In genomic region chr5:96819806-96820205, GRCh38 we compare ENCODE assay signal across 19 cellular contexts. TPM values are rescaled to one million over a fixed set of nuclear protein-coding genes. Genes with fewer than 3 reads are reported as not detected.
DNase-seq lines count a peak whose midpoint lies in the region; ATAC-seq and TF ChIP-seq lines count a peak whose summit lies in the region.
"Had no signal": no experiment of that assay in that cellular context is flagged by ENCODE, and none has a peak within 500 bp of the region (broad histone marks: within the 10 kb centered on the region; RNA-seq: fewer than 3 reads in every experiment).

No MANE protein-coding gene starts in this region.

- H3K27me3 Mint-ChIP-seq in T-helper 17 cell: no peaks in the 10 kb centered on the region
- no peaks in the 10 kb centered on the region for H3K27me3 Mint-ChIP-seq in naive thymus-derived CD8-positive, alpha-beta T cell
- no peaks in the 10 kb centered on the region for H3K27me3 Mint-ChIP-seq in stimulated activated memory B cell treated with anti-CD40 and anti-IgM and Interleukin-4, amounts not matched to agents 10 μg/mL and 1 μg/mL and 100 μg/mL, for 72 hours
- H3K27me3 Mint-ChIP-seq: CD4-positive, CD25-positive, alpha-beta regulatory T cell; CD8-positive, alpha-beta memory T cell had no signal

- ATAC-seq in T-helper 17 cell: no peak
- ATAC-seq in naive thymus-derived CD8-positive, alpha-beta T cell: no peak
- no peak for ATAC-seq in stimulated activated memory B cell treated with anti-CD40 and anti-IgM and Interleukin-4, amounts not matched to agents 10 μg/mL and 1 μg/mL and 100 μg/mL, for 72 hours
- ATAC-seq: GM12878, GM23338 had no signal

- no peaks in the 10 kb centered on the region for H3K27me3 ChIP-seq in A673 (replicated peaks; ENCODE audit: insufficient read depth, low read depth, low read length, poor library complexity)
- H3K27me3 ChIP-seq: BLaER1 had no signal

- POLR2A ChIA-PET in naive thymus-derived CD8-positive, alpha-beta T cell (lab: Charles Lee): interaction anchor here (7.9 kb wide), 1 partner anchor 13 kb away, joined by 221 read pairs; the partner anchor contains the start of gene ERAP1
- POLR2A ChIA-PET in A673 (lab: Charles Lee; ENCODE audit: low non-redundant PET): no interaction called here

- H3K36me3 Mint-ChIP-seq in T-helper 17 cell (ENCODE audit: low read depth): no peaks in the 10 kb centered on the region
- H3K36me3 Mint-ChIP-seq in naive thymus-derived CD8-positive, alpha-beta T cell: no peaks in the 10 kb centered on the region
- no peaks in the 10 kb centered on the region for H3K36me3 Mint-ChIP-seq in stimulated activated memory B cell treated with anti-CD40 and anti-IgM and Interleukin-4, amounts not matched to agents 10 μg/mL and 1 μg/mL and 100 μg/mL, for 72 hours
- H3K36me3 Mint-ChIP-seq: CD4-positive, CD25-positive, alpha-beta regulatory T cell; CD8-positive, alpha-beta memory T cell had no signal

- H3K4me1 ChIP-seq in A673 (ENCODE audit: insufficient read depth, low read length, poor library complexity, severe bottlenecking): peaks cover 32% of the 10 kb centered on the region
- H3K4me1 ChIP-seq: HAP-1 had no signal

- H3K27ac Mint-ChIP-seq in T-helper 17 cell: peak overlapping the region; percentile 47
- peak overlapping the region in 6 of 10 donors; percentile 21 to 82 (median 61) for H3K27ac Mint-ChIP-seq in naive thymus-derived CD8-positive, alpha-beta T cell
- H3K27ac Mint-ChIP-seq in stimulated activated memory B cell treated with anti-CD40 and anti-IgM and Interleukin-4, amounts not matched to agents 10 μg/mL and 1 μg/mL and 100 μg/mL, for 72 hours: no peak overlapping the region
- H3K27ac Mint-ChIP-seq: B cell, GM23338, HFFc6 had no signal

- TF ChIP-seq CTCF in A673 (conservative IDR thresholded peaks at IDR 0.05; ENCODE audit: low read depth, low read length): no peak

- CTCF ChIA-PET in A673 (lab: Charles Lee): no interaction called here

- H3K9me3 Mint-ChIP-seq in naive thymus-derived CD8-positive, alpha-beta T cell: no peaks in the 10 kb centered on the region
- H3K9me3 Mint-ChIP-seq in stimulated activated memory B cell treated with anti-CD40 and anti-IgM and Interleukin-4, amounts not matched to agents 10 μg/mL and 1 μg/mL and 100 μg/mL, for 72 hours: no peaks in the 10 kb centered on the region
- H3K9me3 Mint-ChIP-seq: CD4-positive, CD25-positive, alpha-beta regulatory T cell; CD8-positive, alpha-beta memory T cell; GM23338; HFFc6 had no signal

- no peak overlapping the region for H3K4me3 ChIP-seq in A673 (ENCODE audit: low read depth, low read length, poor library complexity, severe bottlenecking)
- H3K4me3 ChIP-seq: BLaER1, GM12878, GM23338, HAP-1 had no signal

- DNase-seq in T-helper 17 cell: no peak
- DNase-seq in naive thymus-derived CD8-positive, alpha-beta T cell: no peak
- DNase-seq in A673 (ENCODE audit: low spot score): no peak
- DNase-seq in stimulated activated CD4-positive, alpha-beta T cell treated with anti-CD3 and anti-CD28 coated beads, Interleukin-2, amount 100 ng/mL, for 48 hours: no peak
- DNase-seq: CD4-positive, CD25-positive, alpha-beta regulatory T cell; CD8-positive, alpha-beta memory T cell; DMS 273 treated with DMSO at 0.1 percent for 48 hours; DMS79; EL; GDM1; HFFc6 had no signal

- intact Hi-C loops in A673 (cut with micrococcal nuclease; ENCODE audit: unreplicated experiment): no loop called here

- BruUV-seq in A673 (replicated peaks; lab: Mats Ljungman, UMichigan): no TSS peak

- H3K27ac ChIP-seq in KOPT-K1 (ENCODE audit: low read depth, low read length, poor library complexity, severe bottlenecking): peak overlapping the region; percentile 47
- H3K27ac ChIP-seq in A673 (ENCODE audit: low read depth, low read length, poor library complexity, severe bottlenecking): no peak overlapping the region
- H3K27ac ChIP-seq: BLaER1, C4-2B had no signal

- no peaks in the 10 kb centered on the region for H3K36me3 ChIP-seq in KOPT-K1 (ENCODE audit: insufficient read depth, low read length)
- H3K36me3 ChIP-seq in A673 (ENCODE audit: insufficient read depth, low read length, poor library complexity, severe bottlenecking): no peaks in the 10 kb centered on the region
- H3K36me3 ChIP-seq: BLaER1, HAP-1 had no signal

- no peaks in the 10 kb centered on the region for H3K9me3 ChIP-seq in KOPT-K1 (ENCODE audit: insufficient read depth, low read length, poor library complexity, severe bottlenecking)
- no peaks in the 10 kb centered on the region for H3K9me3 ChIP-seq in T-helper 17 cell (ENCODE audit: control insufficient read depth, low read length, poor library complexity, severe bottlenecking)
- no peaks in the 10 kb centered on the region for H3K9me3 ChIP-seq in A673 (ENCODE audit: low read depth, low read length, poor library complexity, severe bottlenecking)
- H3K9me3 ChIP-seq: BLaER1, HAP-1 had no signal

- H3K4me1 Mint-ChIP-seq in T-helper 17 cell: peaks cover 55% of the 10 kb centered on the region
- peaks cover 40 to 90% (median 80%) of the 10 kb centered on the region in 4 donors for H3K4me1 Mint-ChIP-seq in naive thymus-derived CD8-positive, alpha-beta T cell
- H3K4me1 Mint-ChIP-seq in stimulated activated memory B cell treated with anti-CD40 and anti-IgM and Interleukin-4, amounts not matched to agents 10 μg/mL and 1 μg/mL and 100 μg/mL, for 72 hours: peaks cover 26% of the 10 kb centered on the region

- H3K4me3 Mint-ChIP-seq in T-helper 17 cell: no peak overlapping the region
- no peak overlapping the region for H3K4me3 Mint-ChIP-seq in naive thymus-derived CD8-positive, alpha-beta T cell
- no peak overlapping the region for H3K4me3 Mint-ChIP-seq in stimulated activated memory B cell treated with anti-CD40 and anti-IgM and Interleukin-4, amounts not matched to agents 10 μg/mL and 1 μg/mL and 100 μg/mL, for 72 hours
- H3K4me3 Mint-ChIP-seq: B cell; CD4-positive, CD25-positive, alpha-beta regulatory T cell; GM23338; HFFc6 had no signal

RNA-seq across cellular contexts. Expression of gene ERAP1, which starts 12.1 kb away (rescaled TPM):
- total RNA-seq in T-helper 17 cell: 10 to 100 TPM; 70.4 to 79.1 TPM
- total RNA-seq in naive thymus-derived CD8-positive, alpha-beta T cell: 100 to 1,000 TPM; 120 to 124 TPM
- 10 to 100 TPM; 48.2 to 83.9 (median 62.7) TPM for polyA plus RNA-seq in naive thymus-derived CD8-positive, alpha-beta T cell
- total RNA-seq in A673 (2021): 41.7 and 42.0 TPM in 2 replicates

RNA-seq across cellular contexts. Expression of gene ERAP2, which starts 56.5 kb away (rescaled TPM):
- 10 to 100 TPM; 42.7 to 65.6 TPM for total RNA-seq in T-helper 17 cell
- total RNA-seq in naive thymus-derived CD8-positive, alpha-beta T cell: 10 to 100 TPM; 82.9 to 98.6 TPM
- polyA plus RNA-seq in naive thymus-derived CD8-positive, alpha-beta T cell: 100 to 1,000 TPM in 1 of 3 donors, 1 to 10 TPM in 2; 6.4 to 126 (median 6.6) TPM
- 2.0 and 2.6 TPM in 2 replicates for total RNA-seq in A673 (2021)
- total RNA-seq: GM23338 had no signal

Comparison
In these comparisons a context has a peak if more than half of its experiments do, and no peak if none do; other contexts are left out.
1. RNA of gene ERAP2, which starts 56.5 kb away (total RNA-seq): 82.9 to 98.6 TPM in naive thymus-derived CD8-positive, alpha-beta T cell and 42.7 to 65.6 TPM in T-helper 17 cell; 2.0 to 2.6 TPM in A673; every median in the first group is over 10 times any median in the second.